Comparison of ENCODE assay signal across 8 cellular contexts in genomic region chr4:4574792-4575191, GRCh38. TPM values are rescaled to one million over a fixed set of nuclear protein-coding genes. Genes with fewer than 3 reads are reported as not detected.
DNase-seq lines count a peak whose midpoint lies in the region; ATAC-seq, FAIRE-seq and TF ChIP-seq lines count a peak whose summit lies in the region.

No MANE protein-coding gene starts in this region.

- peak; percentile 12 to 66 (median 45) for DNase-seq in CD4-positive, CD25-positive, alpha-beta regulatory T cell
- DNase-seq in MG63: peak; percentile 38
- peak in 1 of 4 experiments; percentile 4 for DNase-seq in K562 (ENCODE audit: extremely low read depth in 1 of 4, low spot score in 3 of 4)
- DNase-seq in iPS DF 6.9 (ENCODE audit: low read depth, low spot score): no peak
- DNase-seq in retinal pigment epithelial cell (ENCODE audit: low read depth): peak; percentile 91
- no peak for DNase-seq in OCI-M1 (lab: John Stamatoyannopoulos, UW)

- TF ChIP-seq CTCF in K562 (IDR thresholded peaks at IDR 0.05 in 2 of 3, conservative IDR thresholded peaks at IDR 0.05 in 1 of 3; ENCODE audit: insufficient read depth in 2 of 3, low read depth in 1 of 3, low read length in 3 of 3) (no peak), retinal pigment epithelial cell (conservative IDR thresholded peaks at IDR 0.05; ENCODE audit: low read depth, low read length) (no peak)

- H3K9me3 ChIP-seq in CD4-positive, CD25-positive, alpha-beta regulatory T cell (ENCODE audit: control insufficient read depth in 2 of 2, low read length in 2 of 2): no peaks in the 10 kb centered on the region
- H3K9me3 ChIP-seq in MG63 (no peaks in the 10 kb centered on the region), K562 (replicated peaks; ENCODE audit: control insufficient read depth, insufficient read depth, low read depth, low read length) (no peaks in the 10 kb centered on the region), iPS DF 6.9 (ENCODE audit: control insufficient read depth, insufficient read depth, low read length) (no peaks in the 10 kb centered on the region)

- POLR2A ChIA-PET in K562 (lab: Yijun Ruan, JAX): interaction anchor here (0.6 to 2.2 kb wide), 6 partner anchors 9 to 149 kb away, joined by 3 to 14 read pairs (median 3); no protein-coding TSS in a partner anchor

- H3K27me3 Mint-ChIP-seq in CD4-positive, CD25-positive, alpha-beta regulatory T cell: peaks cover 5% of the 10 kb centered on the region

- no peaks in the 10 kb centered on the region for H3K4me1 ChIP-seq in CD4-positive, CD25-positive, alpha-beta regulatory T cell (ENCODE audit: control insufficient read depth, insufficient read depth, low read length, poor library complexity, severe bottlenecking)
- H3K4me1 ChIP-seq in K562 (replicated peaks in 1 of 2; ENCODE audit: control insufficient read depth in 2 of 2, insufficient read depth in 2 of 2, low read length in 2 of 2) (peaks cover 2 to 11% of the 10 kb centered on the region in 2 experiments; a peak in 2 of 5 replicates), iPS DF 6.9 (ENCODE audit: control insufficient read depth, insufficient read depth, low read length) (no peaks in the 10 kb centered on the region; the same call in 1 of the 2 replicates)

- H3K27me3 ChIP-seq in CD4-positive, CD25-positive, alpha-beta regulatory T cell (ENCODE audit: control insufficient read depth, insufficient read depth, low read length): no peaks in the 10 kb centered on the region
- H3K27me3 ChIP-seq in MG63: no peaks in the 10 kb centered on the region
- H3K27me3 ChIP-seq in K562 (ENCODE audit: control insufficient read depth in 2 of 2, insufficient read depth in 2 of 2, low read length in 2 of 2): no peaks in the 10 kb centered on the region; a peak in 1 of 5 replicates
- no peaks in the 10 kb centered on the region; the same call in 1 of the 2 replicates for H3K27me3 ChIP-seq in iPS DF 6.9 (ENCODE audit: control insufficient read depth, insufficient read depth, low read length)

- H3K79me2 ChIP-seq in K562 (ENCODE audit: control insufficient read depth, insufficient read depth, low read length): no peaks in the 10 kb centered on the region

- CTCF ChIA-PET in K562 (lab: Yijun Ruan, JAX; ENCODE audit: low intra/inter-chr PET ratio): interaction anchor here (1.4 kb wide), 1 partner anchor 87 kb away, joined by 5 read pairs; no protein-coding TSS in a partner anchor

- H3K36me3 Mint-ChIP-seq in CD4-positive, CD25-positive, alpha-beta regulatory T cell: peaks cover 23% of the 10 kb centered on the region

- peak overlapping the region; percentile 81 to 92 (median 83) for H3K4me3 Mint-ChIP-seq in CD4-positive, CD25-positive, alpha-beta regulatory T cell

- ATAC-seq in CD4-positive, CD25-positive, alpha-beta regulatory T cell (ENCODE audit: low read depth in 2 of 2): no peak
- ATAC-seq in K562 (no peak), HG03342 (IDR thresholded peaks at IDR 0.05; ENCODE audit: unreplicated experiment) (no peak), HG03175 (IDR thresholded peaks at IDR 0.05; ENCODE audit: unreplicated experiment) (no peak)

- TF ChIP-seq RAD21 in K562 (CRISPR knock-in tag; conservative IDR thresholded peaks at IDR 0.05 in 1 of 2, IDR thresholded peaks at IDR 0.05 in 1 of 2): no peak

- intact Hi-C loops in K562 (cut with micrococcal nuclease): loop anchor here (5.0 kb wide), 1 partner anchor 87 kb away; no protein-coding TSS in a partner anchor

- peak overlapping the region; percentile 92 for H2AFZ ChIP-seq in K562 (ENCODE audit: low read depth, low read length)

- no peak for TF ChIP-seq EP300 in K562 (IDR thresholded peaks at IDR 0.05; ENCODE audit: low read length)

- in situ Hi-C loops in K562 (cut with MboI): no loop called here

- WGBS in K562 (ENCODE audit: insufficient coverage, low coverage, missing lambda C conversion rate): 7% methylated on average over 6 of the region's 8 CpGs
- no CpG with 5 or more reads among the region's 8 CpGs for WGBS in iPS DF 6.9 (ENCODE audit: insufficient coverage, insufficient read length)

- no peaks in the 10 kb centered on the region for H3K9me1 ChIP-seq in K562 (ENCODE audit: control insufficient read depth, insufficient read depth, low read length)

- H4K20me1 ChIP-seq in K562 (replicated peaks; ENCODE audit: control insufficient read depth, insufficient read depth, low read length): no peaks in the 10 kb centered on the region

- no peak for TF ChIP-seq POLR2A in K562 (conservative IDR thresholded peaks at IDR 0.05)

- H3K4me2 ChIP-seq in K562 (ENCODE audit: insufficient read depth, low read length): peak overlapping the region; percentile 77

- H3K27ac Mint-ChIP-seq in CD4-positive, CD25-positive, alpha-beta regulatory T cell: peak overlapping the region in 2 of 3 donors; percentile 22 to 76

- H3K4me3 ChIP-seq in CD4-positive, CD25-positive, alpha-beta regulatory T cell (ENCODE audit: low read depth, low read length): peak overlapping the region; percentile 73
- H3K4me3 ChIP-seq in MG63 (peak overlapping the region; percentile 39), K562 (peak overlapping the region; percentile 48), iPS DF 6.9 (ENCODE audit: low read length) (peak overlapping the region; percentile 26; the same call in 1 of the 2 replicates), retinal pigment epithelial cell (ENCODE audit: low read length) (peak overlapping the region; percentile 66)

- H3K4me1 Mint-ChIP-seq in CD4-positive, CD25-positive, alpha-beta regulatory T cell: peaks cover 0 to 22% (median 9%) of the 10 kb centered on the region in 4 donors

- no peaks in the 10 kb centered on the region for H3K36me3 ChIP-seq in CD4-positive, CD25-positive, alpha-beta regulatory T cell (ENCODE audit: control insufficient read depth, insufficient read depth, low read length)
- H3K36me3 ChIP-seq in MG63 (no peaks in the 10 kb centered on the region), K562 (ENCODE audit: control insufficient read depth, insufficient read depth, low read length) (no peaks in the 10 kb centered on the region), iPS DF 6.9 (ENCODE audit: control insufficient read depth, insufficient read depth, low read length) (no peaks in the 10 kb centered on the region)

- H3K9ac ChIP-seq in K562 (ENCODE audit: insufficient read depth in 1 of 2, low read depth in 2 of 2, low read length in 2 of 2): peak overlapping the region; percentile 52 to 89; a peak in 3 of 4 replicates

- peaks cover 0 to 2% (median 0%) of the 10 kb centered on the region in 7 donors for H3K9me3 Mint-ChIP-seq in CD4-positive, CD25-positive, alpha-beta regulatory T cell

- BruUV-seq in K562 (replicated peaks; lab: Mats Ljungman, UMichigan): no TSS peak

- peak; percentile 61 for FAIRE-seq in K562 (lab: Jason Lieb, UNC)

- H3K27ac ChIP-seq in CD4-positive, CD25-positive, alpha-beta regulatory T cell (ENCODE audit: insufficient read depth, low read length, poor library complexity, severe bottlenecking): no peak overlapping the region
- H3K27ac ChIP-seq in K562 (ENCODE audit: extremely low read depth, low read depth, low read length): no peak overlapping the region
- H3K27ac ChIP-seq in iPS DF 6.9 (ENCODE audit: low read length): no peak overlapping the region

TF ChIP-seq in K562, 482 proteins besides CTCF, POLR2A, EP300 and RAD21 (continues in another document):
- 0 out of 4 replicates have a peak, but pooled peaks of 1 of the 2 experiments have one; percentile 2 for TF ChIP-seq MAZ (CRISPR knock-in tag; conservative IDR thresholded peaks at IDR 0.05 in 1 of 2, IDR thresholded peaks at IDR 0.05 in 1 of 2)
- 0 out of 2 replicates have a peak, but pooled peaks have one; percentile 15 for TF ChIP-seq BCOR (IDR thresholded peaks at IDR 0.05)
- no peak for TF ChIP-seq NFATC3 (IDR thresholded peaks at IDR 0.05)
- TF ChIP-seq HMG20B (CRISPR knock-in tag; IDR thresholded peaks at IDR 0.05): peak; percentile 44; the same call in 1 of the 2 replicates
- TF ChIP-seq PHF21A (IDR thresholded peaks at IDR 0.05; ENCODE audit: borderline replicate concordance, low read depth): peak; percentile 96
- TF ChIP-seq RCOR1 (IDR thresholded peaks at IDR 0.05; ENCODE audit: borderline replicate concordance in 1 of 2, low read depth in 2 of 2, low read length in 2 of 2): peak in 1 of 2 experiments; percentile 46; a peak in 1 of 4 replicates
- TF ChIP-seq ZBTB8A (IDR thresholded peaks at IDR 0.05; ENCODE audit: partially characterized antibody): no peak
- no peak for TF ChIP-seq PREB (CRISPR knock-in tag; IDR thresholded peaks at IDR 0.05)
- no peak for TF ChIP-seq PHB2 (IDR thresholded peaks at IDR 0.05; ENCODE audit: low read depth)
- TF ChIP-seq SLC30A9 (CRISPR knock-in tag; IDR thresholded peaks at IDR 0.05): no peak

RNA-seq across cellular contexts. Expression of gene STX18, which starts 32.9 kb away (rescaled TPM):
- total RNA-seq in CD4-positive, CD25-positive, alpha-beta regulatory T cell: 20.2 TPM
- polyA plus RNA-seq in CD4-positive, CD25-positive, alpha-beta regulatory T cell: 10 to 100 TPM; 15.9 to 27.2 (median 24.8) TPM
- total RNA-seq in MG63 (2014; rRNA removed; shearing (Covaris generic); ENCODE audit: low replicate concordance): 20.2 and 38.3 TPM in 2 replicates
- 32.0 and 52.5 TPM in 2 replicates for total RNA-seq in K562 (2011; cell fraction: chromatin; rRNA removed; ENCODE audit: low replicate concordance)
- 17.0 and 17.2 TPM in 2 replicates for total RNA-seq in K562 (2011; cell fraction: nucleolus; rRNA removed)
- 26.4 and 28.0 TPM in 2 replicates for total RNA-seq in K562 (2011; cell fraction: nucleoplasm; rRNA removed)
- total RNA-seq in K562 (2014; rRNA removed) (18.5 and 22.7 TPM in 2 replicates), K562 (2014; rRNA removed; fragmentation: Illumina TruSeq; extraction: Trizol) (26.3 and 28.2 TPM in 2 replicates), K562 (2015; rRNA removed; fragmentation: Illumina TruSeq; extraction: Trizol) (22.7 and 22.8 TPM in 2 replicates), K562 (2021) (20.3 and 20.6 TPM in 2 replicates)
- polyA plus RNA-seq in K562 (2011; rRNA removed) (21.5 and 24.9 TPM in 2 replicates), K562 (2014; fragmentation: Illumina TruSeq; extraction: Trizol) (30.9 and 41.7 TPM in 2 replicates), K562 (2014; fragmentation: Nextera tagmentation; extraction: Ambion mirVana) (1 to 10 TPM; 6.2 to 6.7 TPM), K562 (2014; rRNA removed) (22.8 and 23.1 TPM in 2 replicates)
- polyA plus RNA-seq in K562 (2011; cell fraction: cytosol; rRNA removed): 13.4 and 14.4 TPM in 2 replicates
- 28.2 and 30.1 TPM in 2 replicates for polyA plus RNA-seq in K562 (2011; cell fraction: nucleus; rRNA removed)
- polyA plus RNA-seq in K562 (2012): 19.0 and 19.6 TPM in 2 replicates
- polyA minus RNA-seq in K562 (2011; rRNA and poly(A)+ RNA removed): 19.9 and 29.4 TPM in 2 replicates
- polyA minus RNA-seq in K562 (2011; cell fraction: cytosol; rRNA and poly(A)+ RNA removed): 7.5 and 9.5 TPM in 2 replicates
- 14.1 and 31.0 TPM in 2 replicates for polyA minus RNA-seq in K562 (2011; cell fraction: nucleus; rRNA and poly(A)+ RNA removed)

Comparison
In these comparisons a context has a peak if more than half of its experiments do, and no peak if none do; other contexts are left out.
1. DNase-seq: peak in CD4-positive, CD25-positive, alpha-beta regulatory T cell (3 of 3), MG63 (single experiment) and retinal pigment epithelial cell (single experiment); none in iPS DF 6.9 (single experiment) and OCI-M1 (single experiment).
2. Peak in every context shown above with its lines, with median percentiles within 50 percentile points of each other: H3K4me3 ChIP-seq.